In the genomic region with DNA sequence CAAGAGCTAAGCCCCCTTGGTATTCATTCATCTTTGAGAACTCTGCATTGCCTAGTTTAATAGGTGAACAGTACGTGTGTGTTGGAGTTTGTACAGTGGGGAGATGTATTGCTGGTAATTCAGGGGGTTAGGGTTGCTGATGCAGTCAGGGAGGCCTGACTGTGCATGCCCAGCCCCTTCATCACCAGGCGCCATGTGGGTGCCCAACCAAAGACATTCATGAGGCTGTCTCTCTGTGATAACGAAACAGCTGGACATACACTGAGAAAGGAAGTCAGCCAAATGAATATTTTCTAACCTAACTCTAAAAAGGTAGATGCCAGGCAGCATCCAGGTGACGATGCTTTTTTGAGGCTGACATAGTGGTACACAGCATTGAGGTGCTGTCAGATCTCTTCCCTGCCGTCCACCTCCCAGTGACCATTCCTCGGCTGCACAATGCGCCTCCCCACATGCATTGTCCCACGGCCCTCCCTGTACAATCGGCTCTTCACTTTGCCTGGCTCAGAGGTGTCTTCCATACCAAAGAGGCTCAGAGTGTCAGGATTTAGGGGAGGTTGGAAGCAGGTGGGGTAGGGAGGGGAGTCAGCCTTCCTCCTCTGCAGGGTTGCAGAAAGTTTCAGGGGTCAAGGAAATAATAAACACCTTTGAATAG, we compare ENCODE assay signal across 18 cellular contexts. TPM values are rescaled to one million over a fixed set of nuclear protein-coding genes. Genes with fewer than 3 reads are reported as not detected.
"Had no signal": no experiment of that assay in that cellular context is flagged by ENCODE, and none has a peak within 500 bp of the region (broad histone marks: within the 10 kb centered on the region; RNA-seq: fewer than 3 reads in every experiment).

No MANE protein-coding gene starts in this region.

- H3K4me1 Mint-ChIP-seq: naive thymus-derived CD8-positive, alpha-beta T cell; stimulated activated memory B cell treated with anti-CD40 and anti-IgM and Interleukin-4, amounts not matched to agents 10 μg/mL and 1 μg/mL and 100 μg/mL, for 72 hours had no signal

- H3K9me3 Mint-ChIP-seq: naive thymus-derived CD8-positive, alpha-beta T cell; neural crest cell; stimulated activated memory B cell treated with anti-CD40 and anti-IgM and Interleukin-4, amounts not matched to agents 10 μg/mL and 1 μg/mL and 100 μg/mL, for 72 hours had no signal

- H3K4me3 Mint-ChIP-seq: naive thymus-derived CD8-positive, alpha-beta T cell; neural crest cell; stimulated activated memory B cell treated with anti-CD40 and anti-IgM and Interleukin-4, amounts not matched to agents 10 μg/mL and 1 μg/mL and 100 μg/mL, for 72 hours had no signal

- DNase-seq: cerebellar nuclear complex; colonic mucosa; effector CD8-positive, alpha-beta T cell; foreskin melanocyte; hippocampal formation; kidney glomerular epithelial cell; mammary epithelial cell; mucosa of descending colon; naive thymus-derived CD8-positive, alpha-beta T cell; occipital lobe; spleen; stimulated activated CD4-positive, alpha-beta T cell treated with anti-CD3 and anti-CD28 coated beads, Interleukin-15, amount 100 ng/mL, for 24 hours; stimulated activated CD4-positive, alpha-beta T cell treated with anti-CD3 and anti-CD28 coated beads, Interleukin-1b, Interleukin-23, amount 100 ng/mL, for 48 hours; stimulated activated CD4-positive, alpha-beta T cell treated with anti-CD3 and anti-CD28 coated beads, Interleukin-4, amount 100 ng/mL, for 24 hours; stomach; trophoblast cell had no signal

- H3K27me3 ChIP-seq: colonic mucosa, stomach had no signal

- H3K4me1 ChIP-seq: colonic mucosa had no signal

- H3K27ac ChIP-seq: colonic mucosa, spleen, stomach had no signal

- H3K36me3 Mint-ChIP-seq: naive thymus-derived CD8-positive, alpha-beta T cell; stimulated activated memory B cell treated with anti-CD40 and anti-IgM and Interleukin-4, amounts not matched to agents 10 μg/mL and 1 μg/mL and 100 μg/mL, for 72 hours had no signal

- H3K27ac Mint-ChIP-seq: naive thymus-derived CD8-positive, alpha-beta T cell; stimulated activated memory B cell treated with anti-CD40 and anti-IgM and Interleukin-4, amounts not matched to agents 10 μg/mL and 1 μg/mL and 100 μg/mL, for 72 hours had no signal

- H3K9me3 ChIP-seq: colonic mucosa, mucosa of descending colon, spleen, stomach had no signal

- H3K36me3 ChIP-seq: colonic mucosa, spleen, stomach had no signal

- H3K4me3 ChIP-seq: colonic mucosa, mucosa of descending colon, spleen, stomach had no signal

RNA-seq across cellular contexts. Expression of a gene that starts 19.0 kb away (rescaled TPM):
- total RNA-seq: naive thymus-derived CD8-positive, alpha-beta T cell had no signal
